ENCODE assay signal across 29 cellular contexts in genomic region chr14:106087855-106088254, GRCh38.
"Had no signal": no experiment of that assay in that cellular context is flagged by ENCODE, and none has a peak within 500 bp of the region (broad histone marks: within the 10 kb centered on the region; RNA-seq: fewer than 3 reads in every experiment).

No MANE protein-coding gene starts in this region.

- H3K4me3 Mint-ChIP-seq: activated CD4-positive, alpha-beta memory T cell treated with anti-CD3 and anti-CD28 coated beads for 36 hours; activated CD8-positive, alpha-beta memory T cell treated with anti-CD3 and anti-CD28 coated beads, Interleukin-2, amount 10 ng/mL, durations not matched to agents 7 days and 5 days; activated CD8-positive, alpha-beta T cell treated with anti-CD3 and anti-CD28 coated beads, Interleukin-2, amount 10 ng/mL, durations not matched to agents 7 days and 5 days; activated naive CD4-positive, alpha-beta T cell treated with anti-CD3 and anti-CD28 coated beads for 36 hours; activated naive CD4-positive, alpha-beta T cell treated with anti-CD3 and anti-CD28 coated beads, Interleukin-2, amount 50 U/mL, for 24 hours; activated naive CD8-positive, alpha-beta T cell treated with anti-CD3 and anti-CD28 coated beads for 36 hours; activated T-helper 1 cell treated with anti-CD3 and anti-CD28 coated beads, Interleukin-12 subunit alpha, Interleukin-12 subunit beta, Interleukin-2, Interleukin-4 antibody, amounts not matched to agents 30 ng/mL and 10 ng/mL and 1 ng/mL, durations not matched to agents 14 hours and 24 hours and 36 hours; effector memory CD8-positive, alpha-beta T cell had no signal

- H3K36me3 Mint-ChIP-seq: activated CD4-positive, alpha-beta memory T cell treated with anti-CD3 and anti-CD28 coated beads for 36 hours; activated CD8-positive, alpha-beta memory T cell treated with anti-CD3 and anti-CD28 coated beads, Interleukin-2, amount 10 ng/mL, durations not matched to agents 7 days and 5 days; activated naive CD4-positive, alpha-beta T cell treated with anti-CD3 and anti-CD28 coated beads, Interleukin-2, amount 50 U/mL, for 24 hours; activated naive CD8-positive, alpha-beta T cell treated with anti-CD3 and anti-CD28 coated beads for 36 hours had no signal

- DNase-seq: activated CD4-positive, alpha-beta memory T cell treated with anti-CD3 and anti-CD28 coated beads for 36 hours; activated CD4-positive, alpha-beta T cell treated with anti-CD3 and anti-CD28 coated beads, Interleukin-2, amount 50 U/mL, for 1 hour; activated CD4-positive, CD25-positive, alpha-beta regulatory T cell; activated CD4-positive, CD25-positive, alpha-beta regulatory T cell treated with anti-CD3 and anti-CD28 coated beads, Interleukin-2, amount 50 U/mL, for 72 hours; activated CD8-positive, alpha-beta memory T cell treated with anti-CD3 and anti-CD28 coated beads, Interleukin-2, amount 10 ng/mL, durations not matched to agents 7 days and 5 days; activated CD8-positive, alpha-beta memory T cell treated with anti-CD3 and anti-CD28 coated beads, Interleukin-2, amount 50 U/mL, for 4 hours; activated CD8-positive, alpha-beta T cell treated with anti-CD3 and anti-CD28 coated beads, Interleukin-2, amount 10 ng/mL, durations not matched to agents 7 days and 5 days; activated effector memory CD4-positive, alpha-beta T cell treated with anti-CD3 and anti-CD28 coated beads, Interleukin-2, amount 50 U/mL, for 16 hours; activated naive CD4-positive, alpha-beta T cell treated with anti-CD3 and anti-CD28 coated beads for 36 hours; activated naive CD8-positive, alpha-beta T cell treated with anti-CD3 and anti-CD28 coated beads for 36 hours; activated T-cell treated with anti-CD3 and anti-CD28 coated beads, Interleukin-2, amount 50 U/mL, for 1 hour; activated T-cell treated with anti-CD3 and anti-CD28 coated beads, Interleukin-2, amount 50 U/mL, for 48 hours; amniotic stem cell; aorta; body of pancreas; caudate nucleus; cortex of kidney; dermis blood vessel endothelial cell; effector CD4-positive, alpha-beta T cell; effector memory CD8-positive, alpha-beta T cell; erythroblast; foreskin keratinocyte; gastrocnemius medialis; glutamatergic neuron; heart left ventricle; T-helper 2 cell had no signal

- ATAC-seq: activated CD8-positive, alpha-beta memory T cell treated with anti-CD3 and anti-CD28 coated beads, Interleukin-2, amount 10 ng/mL, durations not matched to agents 7 days and 5 days; activated CD8-positive, alpha-beta T cell treated with anti-CD3 and anti-CD28 coated beads, Interleukin-2, amount 10 ng/mL, durations not matched to agents 7 days and 5 days; body of pancreas; effector memory CD8-positive, alpha-beta T cell; foreskin keratinocyte; gastrocnemius medialis; heart left ventricle had no signal

- H3K9me3 Mint-ChIP-seq: activated CD4-positive, alpha-beta memory T cell treated with anti-CD3 and anti-CD28 coated beads for 36 hours; activated naive CD4-positive, alpha-beta T cell treated with anti-CD3 and anti-CD28 coated beads for 36 hours; activated naive CD4-positive, alpha-beta T cell treated with anti-CD3 and anti-CD28 coated beads, Interleukin-2, amount 50 U/mL, for 24 hours; activated naive CD8-positive, alpha-beta T cell treated with anti-CD3 and anti-CD28 coated beads for 36 hours; activated T-helper 1 cell treated with anti-CD3 and anti-CD28 coated beads, Interleukin-12 subunit alpha, Interleukin-12 subunit beta, Interleukin-2, Interleukin-4 antibody, amounts not matched to agents 30 ng/mL and 10 ng/mL and 1 ng/mL, durations not matched to agents 14 hours and 24 hours and 36 hours; activated T-helper 2 cell treated with anti-CD3 and anti-CD28 coated beads, Interferon-gamma antibody, Interleukin-2, Interleukin-4, amounts not matched to agents 10 μg/mL and 5 μg/mL and 100 μg/mL, durations not matched to agents 14 hours and 24 hours and 36 hours; effector memory CD8-positive, alpha-beta T cell had no signal

- H3K27ac Mint-ChIP-seq: activated CD4-positive, alpha-beta memory T cell treated with anti-CD3 and anti-CD28 coated beads for 36 hours; activated CD8-positive, alpha-beta memory T cell treated with anti-CD3 and anti-CD28 coated beads, Interleukin-2, amount 10 ng/mL, durations not matched to agents 7 days and 5 days; activated CD8-positive, alpha-beta T cell treated with anti-CD3 and anti-CD28 coated beads, Interleukin-2, amount 10 ng/mL, durations not matched to agents 7 days and 5 days; activated naive CD4-positive, alpha-beta T cell treated with anti-CD3 and anti-CD28 coated beads for 36 hours; activated naive CD4-positive, alpha-beta T cell treated with anti-CD3 and anti-CD28 coated beads, Interleukin-2, amount 50 U/mL, for 24 hours; activated naive CD8-positive, alpha-beta T cell treated with anti-CD3 and anti-CD28 coated beads for 36 hours; activated T-helper 1 cell treated with anti-CD3 and anti-CD28 coated beads, Interleukin-12 subunit alpha, Interleukin-12 subunit beta, Interleukin-2, Interleukin-4 antibody, amounts not matched to agents 30 ng/mL and 10 ng/mL and 1 ng/mL, durations not matched to agents 14 hours and 24 hours and 36 hours; activated T-helper 2 cell treated with anti-CD3 and anti-CD28 coated beads, Interferon-gamma antibody, Interleukin-2, Interleukin-4, amounts not matched to agents 10 μg/mL and 5 μg/mL and 100 μg/mL, durations not matched to agents 14 hours and 24 hours and 36 hours; effector memory CD8-positive, alpha-beta T cell had no signal
